Comparison of ENCODE assay signal across 1 cellular context in genomic region chr20:31590717-31591225, GRCh38.
TF ChIP-seq lines count a peak whose summit lies in the region.

No MANE protein-coding gene starts in this region.

TF ChIP-seq in HepG2, 621 proteins besides CTCF, POLR2A, EP300 and RAD21:
- TF ChIP-seq, protein P1, sequence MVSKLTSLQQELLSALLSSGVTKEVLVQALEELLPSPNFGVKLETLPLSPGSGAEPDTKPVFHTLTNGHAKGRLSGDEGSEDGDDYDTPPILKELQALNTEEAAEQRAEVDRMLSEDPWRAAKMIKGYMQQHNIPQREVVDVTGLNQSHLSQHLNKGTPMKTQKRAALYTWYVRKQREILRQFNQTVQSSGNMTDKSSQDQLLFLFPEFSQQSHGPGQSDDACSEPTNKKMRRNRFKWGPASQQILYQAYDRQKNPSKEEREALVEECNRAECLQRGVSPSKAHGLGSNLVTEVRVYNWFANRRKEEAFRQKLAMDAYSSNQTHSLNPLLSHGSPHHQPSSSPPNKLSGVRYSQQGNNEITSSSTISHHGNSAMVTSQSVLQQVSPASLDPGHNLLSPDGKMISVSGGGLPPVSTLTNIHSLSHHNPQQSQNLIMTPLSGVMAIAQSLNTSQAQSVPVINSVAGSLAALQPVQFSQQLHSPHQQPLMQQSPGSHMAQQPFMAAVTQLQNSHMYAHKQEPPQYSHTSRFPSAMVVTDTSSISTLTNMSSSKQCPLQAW (CRISPR knock-in tag; IDR thresholded peaks at IDR 0.05) = 0 out of 2 replicates have a peak, but pooled peaks have one; percentile 20
- TF ChIP-seq ZNF678 (CRISPR knock-in tag; IDR thresholded peaks at IDR 0.05) = no peak
- no peak for TF ChIP-seq ZHX1 (CRISPR knock-in tag; IDR thresholded peaks at IDR 0.05; ENCODE audit: low read depth)
- TF ChIP-seq CENPBD1 (CRISPR knock-in tag; IDR thresholded peaks at IDR 0.05; ENCODE audit: borderline replicate concordance, low read depth) = no peak
- no peak for TF ChIP-seq ZNF383 (CRISPR knock-in tag; IDR thresholded peaks at IDR 0.05; ENCODE audit: borderline replicate concordance)
- no peak for TF ChIP-seq RXRB (CRISPR knock-in tag; IDR thresholded peaks at IDR 0.05; ENCODE audit: borderline replicate concordance)
- TF ChIP-seq ZFX (CRISPR knock-in tag; IDR thresholded peaks at IDR 0.05; ENCODE audit: low read depth) = peak; percentile 37; the same call in 1 of the 2 replicates
- TF ChIP-seq YY1 (IDR thresholded peaks at IDR 0.05; ENCODE audit: insufficient read depth, insufficient replicate concordance, low read depth, low read length) = no peak
- TF ChIP-seq ZFP62 (CRISPR knock-in tag; IDR thresholded peaks at IDR 0.05) = no peak
- TF ChIP-seq THAP11 (CRISPR knock-in tag; IDR thresholded peaks at IDR 0.05) = no peak
- TF ChIP-seq CBX5 (CRISPR knock-in tag; IDR thresholded peaks at IDR 0.05; ENCODE audit: borderline replicate concordance) = 0 out of 2 replicates have a peak, but pooled peaks have one; percentile 23
- TF ChIP-seq SALL1 (CRISPR knock-in tag; IDR thresholded peaks at IDR 0.05) = 0 out of 2 replicates have a peak, but pooled peaks have one; percentile 11
- TF ChIP-seq EHMT2 (IDR thresholded peaks at IDR 0.05; ENCODE audit: borderline replicate concordance, low read depth, low read length) = no peak
- TF ChIP-seq, protein P2, sequence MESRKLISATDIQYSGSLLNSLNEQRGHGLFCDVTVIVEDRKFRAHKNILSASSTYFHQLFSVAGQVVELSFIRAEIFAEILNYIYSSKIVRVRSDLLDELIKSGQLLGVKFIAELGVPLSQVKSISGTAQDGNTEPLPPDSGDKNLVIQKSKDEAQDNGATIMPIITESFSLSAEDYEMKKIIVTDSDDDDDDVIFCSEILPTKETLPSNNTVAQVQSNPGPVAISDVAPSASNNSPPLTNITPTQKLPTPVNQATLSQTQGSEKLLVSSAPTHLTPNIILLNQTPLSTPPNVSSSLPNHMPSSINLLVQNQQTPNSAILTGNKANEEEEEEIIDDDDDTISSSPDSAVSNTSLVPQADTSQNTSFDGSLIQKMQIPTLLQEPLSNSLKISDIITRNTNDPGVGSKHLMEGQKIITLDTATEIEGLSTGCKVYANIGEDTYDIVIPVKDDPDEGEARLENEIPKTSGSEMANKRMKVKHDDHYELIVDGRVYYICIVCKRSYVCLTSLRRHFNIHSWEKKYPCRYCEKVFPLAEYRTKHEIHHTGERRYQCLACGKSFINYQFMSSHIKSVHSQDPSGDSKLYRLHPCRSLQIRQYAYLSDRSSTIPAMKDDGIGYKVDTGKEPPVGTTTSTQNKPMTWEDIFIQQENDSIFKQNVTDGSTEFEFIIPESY (CRISPR knock-in tag; IDR thresholded peaks at IDR 0.05) = 0 out of 2 replicates have a peak, but pooled peaks have one; percentile 19
- TF ChIP-seq ZNF510 (CRISPR knock-in tag; IDR thresholded peaks at IDR 0.05; ENCODE audit: low read depth) = no peak
- TF ChIP-seq FLYWCH1 (CRISPR knock-in tag; IDR thresholded peaks at IDR 0.05) = no peak
- TF ChIP-seq ZNF780A (CRISPR knock-in tag; IDR thresholded peaks at IDR 0.05) = no peak
- TF ChIP-seq ZNF644 (CRISPR knock-in tag; IDR thresholded peaks at IDR 0.05; ENCODE audit: low read depth) = no peak
- no peak for TF ChIP-seq STAT5B (CRISPR knock-in tag; IDR thresholded peaks at IDR 0.05)
- TF ChIP-seq, protein P3, sequence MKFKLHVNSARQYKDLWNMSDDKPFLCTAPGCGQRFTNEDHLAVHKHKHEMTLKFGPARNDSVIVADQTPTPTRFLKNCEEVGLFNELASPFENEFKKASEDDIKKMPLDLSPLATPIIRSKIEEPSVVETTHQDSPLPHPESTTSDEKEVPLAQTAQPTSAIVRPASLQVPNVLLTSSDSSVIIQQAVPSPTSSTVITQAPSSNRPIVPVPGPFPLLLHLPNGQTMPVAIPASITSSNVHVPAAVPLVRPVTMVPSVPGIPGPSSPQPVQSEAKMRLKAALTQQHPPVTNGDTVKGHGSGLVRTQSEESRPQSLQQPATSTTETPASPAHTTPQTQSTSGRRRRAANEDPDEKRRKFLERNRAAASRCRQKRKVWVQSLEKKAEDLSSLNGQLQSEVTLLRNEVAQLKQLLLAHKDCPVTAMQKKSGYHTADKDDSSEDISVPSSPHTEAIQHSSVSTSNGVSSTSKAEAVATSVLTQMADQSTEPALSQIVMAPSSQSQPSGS (CRISPR knock-in tag; IDR thresholded peaks at IDR 0.05) = no peak
- TF ChIP-seq, protein P4, sequence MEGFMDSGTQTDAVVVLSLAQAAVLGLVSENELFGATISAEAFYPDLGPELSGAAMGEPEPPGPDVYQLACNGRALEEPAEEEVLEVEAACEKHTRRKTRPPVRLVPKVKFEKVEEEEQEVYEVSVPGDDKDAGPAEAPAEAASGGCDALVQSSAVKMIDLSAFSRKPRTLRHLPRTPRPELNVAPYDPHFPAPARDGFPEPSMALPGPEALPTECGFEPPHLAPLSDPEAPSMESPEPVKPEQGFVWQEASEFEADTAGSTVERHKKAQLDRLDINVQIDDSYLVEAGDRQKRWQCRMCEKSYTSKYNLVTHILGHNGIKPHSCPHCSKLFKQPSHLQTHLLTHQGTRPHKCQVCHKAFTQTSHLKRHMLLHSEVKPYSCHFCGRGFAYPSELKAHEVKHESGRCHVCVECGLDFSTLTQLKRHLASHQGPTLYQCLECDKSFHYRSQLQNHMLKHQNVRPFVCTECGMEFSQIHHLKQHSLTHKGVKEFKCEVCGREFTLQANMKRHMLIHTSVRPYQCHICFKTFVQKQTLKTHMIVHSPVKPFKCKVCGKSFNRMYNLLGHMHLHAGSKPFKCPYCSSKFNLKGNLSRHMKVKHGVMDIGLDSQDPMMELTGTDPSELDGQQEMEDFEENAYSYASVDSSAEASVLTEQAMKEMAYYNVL (CRISPR knock-in tag; IDR thresholded peaks at IDR 0.05; ENCODE audit: borderline replicate concordance) = no peak
- TF ChIP-seq ZBTB2 (CRISPR knock-in tag; IDR thresholded peaks at IDR 0.05; ENCODE audit: low read depth) = no peak
- no peak for TF ChIP-seq ZNF343 (CRISPR knock-in tag; IDR thresholded peaks at IDR 0.05)
- TF ChIP-seq ERF (CRISPR knock-in tag; IDR thresholded peaks at IDR 0.05) = no peak
- TF ChIP-seq ZMYM2 (CRISPR knock-in tag; IDR thresholded peaks at IDR 0.05) = 0 out of 2 replicates have a peak, but pooled peaks have one; percentile 12
- peak; percentile 23; the same call in 1 of the 2 replicates for TF ChIP-seq SPEN (CRISPR knock-in tag; IDR thresholded peaks at IDR 0.05; ENCODE audit: low read depth)
- no peak for TF ChIP-seq ZNF570 (CRISPR knock-in tag; IDR thresholded peaks at IDR 0.05; ENCODE audit: borderline replicate concordance)
- TF ChIP-seq KLF13 (CRISPR knock-in tag; IDR thresholded peaks at IDR 0.05) = 0 out of 2 replicates have a peak, but pooled peaks have one; percentile 36
- TF ChIP-seq, protein P5, sequence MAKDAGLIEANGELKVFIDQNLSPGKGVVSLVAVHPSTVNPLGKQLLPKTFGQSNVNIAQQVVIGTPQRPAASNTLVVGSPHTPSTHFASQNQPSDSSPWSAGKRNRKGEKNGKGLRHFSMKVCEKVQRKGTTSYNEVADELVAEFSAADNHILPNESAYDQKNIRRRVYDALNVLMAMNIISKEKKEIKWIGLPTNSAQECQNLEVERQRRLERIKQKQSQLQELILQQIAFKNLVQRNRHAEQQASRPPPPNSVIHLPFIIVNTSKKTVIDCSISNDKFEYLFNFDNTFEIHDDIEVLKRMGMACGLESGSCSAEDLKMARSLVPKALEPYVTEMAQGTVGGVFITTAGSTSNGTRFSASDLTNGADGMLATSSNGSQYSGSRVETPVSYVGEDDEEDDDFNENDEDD (CRISPR knock-in tag; IDR thresholded peaks at IDR 0.05; ENCODE audit: borderline replicate concordance) = 0 out of 2 replicates have a peak, but pooled peaks have one; percentile 9
- TF ChIP-seq NPAS2 (CRISPR knock-in tag; IDR thresholded peaks at IDR 0.05; ENCODE audit: borderline replicate concordance) = no peak
- TF ChIP-seq ZBTB8A (CRISPR knock-in tag; IDR thresholded peaks at IDR 0.05; ENCODE audit: borderline replicate concordance, low read depth) = no peak
- no peak for TF ChIP-seq GMEB2 (CRISPR knock-in tag; IDR thresholded peaks at IDR 0.05; ENCODE audit: low read depth)
- TF ChIP-seq SSRP1 (CRISPR knock-in tag; IDR thresholded peaks at IDR 0.05) = no peak
- TF ChIP-seq THAP7 (CRISPR knock-in tag; IDR thresholded peaks at IDR 0.05) = no peak
- TF ChIP-seq DMAP1 (CRISPR knock-in tag; IDR thresholded peaks at IDR 0.05) = 0 out of 2 replicates have a peak, but pooled peaks have one; percentile 19
- TF ChIP-seq, protein P6, sequence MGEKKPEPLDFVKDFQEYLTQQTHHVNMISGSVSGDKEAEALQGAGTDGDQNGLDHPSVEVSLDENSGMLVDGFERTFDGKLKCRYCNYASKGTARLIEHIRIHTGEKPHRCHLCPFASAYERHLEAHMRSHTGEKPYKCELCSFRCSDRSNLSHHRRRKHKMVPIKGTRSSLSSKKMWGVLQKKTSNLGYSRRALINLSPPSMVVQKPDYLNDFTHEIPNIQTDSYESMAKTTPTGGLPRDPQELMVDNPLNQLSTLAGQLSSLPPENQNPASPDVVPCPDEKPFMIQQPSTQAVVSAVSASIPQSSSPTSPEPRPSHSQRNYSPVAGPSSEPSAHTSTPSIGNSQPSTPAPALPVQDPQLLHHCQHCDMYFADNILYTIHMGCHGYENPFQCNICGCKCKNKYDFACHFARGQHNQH (CRISPR knock-in tag; IDR thresholded peaks at IDR 0.05) = no peak; the same call in 1 of the 2 replicates
TF ChIP-seq in HepG2: peak in this region for 10.
